In the genomic region with DNA sequence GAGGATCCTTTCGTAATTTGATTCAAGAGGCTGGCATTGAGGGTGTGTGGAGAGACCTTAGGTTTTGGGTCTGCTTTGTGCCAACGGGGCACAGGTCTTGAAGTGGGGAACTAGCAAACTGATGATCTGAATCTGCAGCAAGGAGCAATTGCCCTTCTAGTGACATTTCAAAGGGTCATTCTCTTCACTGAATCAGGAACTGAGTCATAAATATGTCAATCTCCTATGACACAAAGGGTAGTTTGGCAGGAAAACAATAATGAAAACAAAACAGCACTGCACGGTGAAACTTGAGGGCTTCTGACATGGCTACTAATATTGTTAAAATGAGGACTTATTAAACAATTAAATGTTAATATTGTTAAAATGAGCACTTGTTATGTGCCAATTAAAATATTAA, we compare ENCODE assay signal across 1 cellular context.
TF ChIP-seq lines count a peak whose summit lies in the region.

No MANE protein-coding gene starts in this region.

TF ChIP-seq in WTC11, 78 proteins besides CTCF, POLR2A, EP300 and RAD21 (continued from another document):
- TF ChIP-seq, protein P1, sequence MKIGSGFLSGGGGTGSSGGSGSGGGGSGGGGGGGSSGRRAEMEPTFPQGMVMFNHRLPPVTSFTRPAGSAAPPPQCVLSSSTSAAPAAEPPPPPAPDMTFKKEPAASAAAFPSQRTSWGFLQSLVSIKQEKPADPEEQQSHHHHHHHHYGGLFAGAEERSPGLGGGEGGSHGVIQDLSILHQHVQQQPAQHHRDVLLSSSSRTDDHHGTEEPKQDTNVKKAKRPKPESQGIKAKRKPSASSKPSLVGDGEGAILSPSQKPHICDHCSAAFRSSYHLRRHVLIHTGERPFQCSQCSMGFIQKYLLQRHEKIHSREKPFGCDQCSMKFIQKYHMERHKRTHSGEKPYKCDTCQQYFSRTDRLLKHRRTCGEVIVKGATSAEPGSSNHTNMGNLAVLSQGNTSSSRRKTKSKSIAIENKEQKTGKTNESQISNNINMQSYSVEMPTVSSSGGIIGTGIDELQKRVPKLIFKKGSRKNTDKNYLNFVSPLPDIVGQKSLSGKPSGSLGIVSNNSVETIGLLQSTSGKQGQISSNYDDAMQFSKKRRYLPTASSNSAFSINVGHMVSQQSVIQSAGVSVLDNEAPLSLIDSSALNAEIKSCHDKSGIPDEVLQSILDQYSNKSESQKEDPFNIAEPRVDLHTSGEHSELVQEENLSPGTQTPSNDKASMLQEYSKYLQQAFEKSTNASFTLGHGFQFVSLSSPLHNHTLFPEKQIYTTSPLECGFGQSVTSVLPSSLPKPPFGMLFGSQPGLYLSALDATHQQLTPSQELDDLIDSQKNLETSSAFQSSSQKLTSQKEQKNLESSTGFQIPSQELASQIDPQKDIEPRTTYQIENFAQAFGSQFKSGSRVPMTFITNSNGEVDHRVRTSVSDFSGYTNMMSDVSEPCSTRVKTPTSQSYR (CRISPR knock-in tag; IDR thresholded peaks at IDR 0.05): no peak
- TF ChIP-seq FOXJ3 (CRISPR knock-in tag; IDR thresholded peaks at IDR 0.05; ENCODE audit: borderline replicate concordance) (no peak), SMAD4 (CRISPR knock-in tag; IDR thresholded peaks at IDR 0.05) (no peak), NR1H2 (CRISPR knock-in tag; IDR thresholded peaks at IDR 0.05) (no peak)
- TF ChIP-seq, protein P2, sequence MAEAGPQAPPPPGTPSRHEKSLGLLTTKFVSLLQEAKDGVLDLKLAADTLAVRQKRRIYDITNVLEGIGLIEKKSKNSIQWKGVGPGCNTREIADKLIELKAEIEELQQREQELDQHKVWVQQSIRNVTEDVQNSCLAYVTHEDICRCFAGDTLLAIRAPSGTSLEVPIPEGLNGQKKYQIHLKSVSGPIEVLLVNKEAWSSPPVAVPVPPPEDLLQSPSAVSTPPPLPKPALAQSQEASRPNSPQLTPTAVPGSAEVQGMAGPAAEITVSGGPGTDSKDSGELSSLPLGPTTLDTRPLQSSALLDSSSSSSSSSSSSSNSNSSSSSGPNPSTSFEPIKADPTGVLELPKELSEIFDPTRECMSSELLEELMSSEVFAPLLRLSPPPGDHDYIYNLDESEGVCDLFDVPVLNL (CRISPR knock-in tag; IDR thresholded peaks at IDR 0.05; ENCODE audit: borderline replicate concordance, low read depth): no peak
